In genomic region chr3:110389005-110389404, GRCh38 we compare ENCODE assay signal across 33 cellular contexts.
"Had no signal": no experiment of that assay in that cellular context is flagged by ENCODE, and none has a peak within 500 bp of the region (broad histone marks: within the 10 kb centered on the region; RNA-seq: fewer than 3 reads in every experiment).

No MANE protein-coding gene starts in this region.

- H3K36me3 ChIP-seq: adrenal gland, brain microvascular endothelial cell, breast epithelium had no signal

- FAIRE-seq: astrocyte, colon, TTC549 had no signal

- H3K4me3 ChIP-seq: adrenal gland, body of pancreas, breast epithelium had no signal

- H3K4me1 ChIP-seq: adrenal gland, body of pancreas, breast epithelium had no signal

- H3K27me3 ChIP-seq: adrenal gland, body of pancreas, brain microvascular endothelial cell, breast epithelium had no signal

- DNase-seq: activated B cell treated with CpG ODN at 0.5 μM for 24 hours; activated CD4-positive, alpha-beta memory T cell treated with anti-CD3 and anti-CD28 coated beads for 36 hours; activated CD4-positive, alpha-beta T cell treated with anti-CD3 and anti-CD28 coated beads for 4 hours; activated CD4-positive, alpha-beta T cell treated with anti-CD3 and anti-CD28 coated beads, Interleukin-2, amount 10 ng/mL, durations not matched to agents 24 days and 14 days; activated CD4-positive, alpha-beta T cell treated with anti-CD3 and anti-CD28 coated beads, Interleukin-2, amount 50 U/mL, for 1 hour; activated CD4-positive, alpha-beta T cell treated with anti-CD3 and anti-CD28 coated beads, Interleukin-2, amount 50 U/mL, for 4 hours; activated CD4-positive, CD25-positive, alpha-beta regulatory T cell treated with anti-CD3 and anti-CD28 coated beads, Interleukin-2, amount 50 U/mL, for 72 hours; activated CD8-positive, alpha-beta memory T cell treated with anti-CD3 and anti-CD28 coated beads, Interleukin-2, amount 50 U/mL, for 4 hours; activated CD8-positive, alpha-beta T cell treated with anti-CD3 and anti-CD28 coated beads for 36 hours; activated effector memory CD4-positive, alpha-beta T cell treated with anti-CD3 and anti-CD28 coated beads, Interleukin-2, amount 50 U/mL, for 16 hours; activated gamma-delta T cell treated with Interleukin-2 at 50 U/mL for 16 hours; activated naive CD4-positive, alpha-beta T cell; activated naive CD4-positive, alpha-beta T cell treated with anti-CD3 and anti-CD28 coated beads for 36 hours; activated naive CD4-positive, alpha-beta T cell treated with anti-CD3 and anti-CD28 coated beads, Interleukin-2, amount 50 U/mL, for 16 hours; activated naive CD8-positive, alpha-beta T cell treated with anti-CD3 and anti-CD28 coated beads for 36 hours; activated T-cell treated with anti-CD3 and anti-CD28 coated beads for 4 hours; activated T-cell treated with anti-CD3 and anti-CD28 coated beads, Interleukin-2, amount 50 U/mL, for 1 hour; activated T-cell treated with anti-CD3 and anti-CD28 coated beads, Interleukin-2, amount 50 U/mL, for 4 hours; activated T-cell treated with anti-CD3 and anti-CD28 coated beads, Interleukin-2, amount 50 U/mL, for 72 hours; adrenal gland; amniotic stem cell; aorta; body of pancreas; brain microvascular endothelial cell; central memory CD4-positive, alpha-beta T cell; T-helper 9 cell had no signal

- H3K9me3 ChIP-seq: adrenal gland, body of pancreas, breast epithelium had no signal

- H3K27ac ChIP-seq: adrenal gland, body of pancreas, brain microvascular endothelial cell, breast epithelium, VCaP had no signal

- ATAC-seq: activated CD8-positive, alpha-beta T cell treated with anti-CD3 and anti-CD28 coated beads for 36 hours; activated naive CD4-positive, alpha-beta T cell treated with anti-CD3 and anti-CD28 coated beads, Interleukin-2, amount 50 U/mL, for 72 hours; activated T-cell treated with anti-CD3 and anti-CD28 coated beads, Interleukin-2, amount 50 U/mL, for 4 hours; activated T-cell treated with anti-CD3 and anti-CD28 coated beads, Interleukin-2, amount 50 U/mL, for 72 hours; activated T-helper 17 cell treated with anti-CD3 and anti-CD28 coated beads, Interleukin-2, amount 50 U/mL, for 72 hours; body of pancreas had no signal
